In genomic region chr15:72340366-72340765, GRCh38 we compare ENCODE assay signal across 18 cellular contexts. TPM values are rescaled to one million over a fixed set of nuclear protein-coding genes. Genes with fewer than 3 reads are reported as not detected.
A peak's percentile ranks its signal among the peaks of the same experiment; 100 is the strongest.
DNase-seq lines count a peak whose midpoint lies in the region; ATAC-seq, FAIRE-seq and TF ChIP-seq lines count a peak whose summit lies in the region.
"Had no signal": no experiment of that assay in that cellular context is flagged by ENCODE, and none has a peak within 500 bp of the region (broad histone marks: within the 10 kb centered on the region; RNA-seq: fewer than 3 reads in every experiment).

No MANE protein-coding gene starts in this region.

- peaks cover 37% of the 10 kb centered on the region for H3K4me1 Mint-ChIP-seq in HFFc6 (ENCODE audit: low read depth)
- no peaks in the 10 kb centered on the region for H3K4me1 Mint-ChIP-seq in activated T-helper 17 cell treated with anti-CD3 and anti-CD28 coated beads, Interleukin-2, amount 50 U/mL, for 72 hours
- H3K4me1 Mint-ChIP-seq: activated CD4-positive, alpha-beta T cell treated with anti-CD3 and anti-CD28 coated beads for 36 hours had no signal

- H3K9me3 ChIP-seq in smooth muscle cell (replicated peaks; ENCODE audit: low read depth): no peaks in the 10 kb centered on the region
- H3K9me3 ChIP-seq: adrenal gland, gastrocnemius medialis, thoracic aorta had no signal

- no peaks in the 10 kb centered on the region for H3K79me2 ChIP-seq in smooth muscle cell (ENCODE audit: low read depth)

- peak overlapping the region; percentile 66; the same call in 1 of the 2 replicates for H3K4me3 Mint-ChIP-seq in HFFc6
- no peak overlapping the region for H3K4me3 Mint-ChIP-seq in activated T-helper 17 cell treated with anti-CD3 and anti-CD28 coated beads, Interleukin-2, amount 50 U/mL, for 72 hours
- H3K4me3 Mint-ChIP-seq: activated CD4-positive, alpha-beta T cell treated with anti-CD3 and anti-CD28 coated beads for 36 hours; mesothelial cell of epicardium; T-helper 2 cell treated with Interferon-gamma antibody and Interleukin-4, amounts not matched to agents 5 μg/mL and 100 μg/mL, for 36 hours had no signal

- no peak for ATAC-seq in activated T-helper 17 cell treated with anti-CD3 and anti-CD28 coated beads, Interleukin-2, amount 50 U/mL, for 72 hours (replicated peaks)
- ATAC-seq in GM21786 (IDR thresholded peaks at IDR 0.05; ENCODE audit: unreplicated experiment): no peak
- ATAC-seq: activated CD4-positive, alpha-beta T cell treated with anti-CD3 and anti-CD28 coated beads for 36 hours; gastrocnemius medialis; GM12878 had no signal

- H3K4me3 ChIP-seq in smooth muscle cell (no peak overlapping the region), H7 (ENCODE audit: insufficient read depth, low read depth, low read length) (no peak overlapping the region)
- H3K4me3 ChIP-seq: adrenal gland, gastrocnemius medialis, GM12878, thoracic aorta had no signal

- no peaks in the 10 kb centered on the region for H3K9me3 Mint-ChIP-seq in HFFc6
- H3K9me3 Mint-ChIP-seq in activated T-helper 17 cell treated with anti-CD3 and anti-CD28 coated beads, Interleukin-2, amount 50 U/mL, for 72 hours: no peaks in the 10 kb centered on the region
- H3K9me3 Mint-ChIP-seq: mesothelial cell of epicardium; T-helper 2 cell treated with Interferon-gamma antibody and Interleukin-4, amounts not matched to agents 5 μg/mL and 100 μg/mL, for 36 hours had no signal

- no peak overlapping the region for H3K4me2 ChIP-seq in smooth muscle cell

- peak overlapping the region; percentile 28 for H3K27ac ChIP-seq in smooth muscle cell (ENCODE audit: low read depth)
- H3K27ac ChIP-seq: gastrocnemius medialis, thoracic aorta had no signal

- H3K27ac Mint-ChIP-seq in HFFc6: peak overlapping the region; percentile 92
- peak overlapping the region; percentile 3 for H3K27ac Mint-ChIP-seq in activated T-helper 17 cell treated with anti-CD3 and anti-CD28 coated beads, Interleukin-2, amount 50 U/mL, for 72 hours
- H3K27ac Mint-ChIP-seq: activated CD4-positive, alpha-beta T cell treated with anti-CD3 and anti-CD28 coated beads for 36 hours; T-helper 2 cell treated with Interferon-gamma antibody and Interleukin-4, amounts not matched to agents 5 μg/mL and 100 μg/mL, for 36 hours had no signal

- peak; percentile 25 for DNase-seq in HFFc6
- peak; percentile 37 for DNase-seq in fibroblast of peridontal ligament (ENCODE audit: extremely low read depth)
- DNase-seq in smooth muscle cell (lab: John Stamatoyannopoulos, UW; ENCODE audit: unreplicated experiment): no peak
- no peak for DNase-seq in frontal cortex (ENCODE audit: low spot score in 2 of 2)
- no peak for DNase-seq in NOMO-1 treated with DMSO at 0.1 percent for 48 hours (lab: John Stamatoyannopoulos, UW; ENCODE audit: unreplicated experiment)
- no peak for DNase-seq in H7
- DNase-seq: activated CD4-positive, alpha-beta T cell treated with anti-CD3 and anti-CD28 coated beads for 36 hours; activated T-cell treated with anti-CD3 and anti-CD28 coated beads, Interleukin-2, amount 50 U/mL, for 1 hour; C1 segment of cervical spinal cord; gastrocnemius medialis had no signal

- H3K9ac ChIP-seq in smooth muscle cell (ENCODE audit: low read depth): no peak overlapping the region

- WGBS in smooth muscle cell (ENCODE audit: low lambda C conversion rate): 100% methylated on average over 1 of the region's 1 CpG

- H3K36me3 ChIP-seq in smooth muscle cell (ENCODE audit: low read depth) (peaks cover under 1% of the 10 kb centered on the region), H7 (replicated peaks; ENCODE audit: control insufficient read depth, insufficient read depth, low read length) (peaks cover 4% of the 10 kb centered on the region)

- no peaks in the 10 kb centered on the region for H3F3A ChIP-seq in smooth muscle cell (ENCODE audit: low read depth)

- TF ChIP-seq CTCF in HFFc6 (IDR thresholded peaks at IDR 0.05) (no peak), smooth muscle cell (IDR thresholded peaks at IDR 0.05; ENCODE audit: borderline replicate concordance, insufficient read depth, poor library complexity, severe bottlenecking) (no peak)

- H3K27me3 ChIP-seq in smooth muscle cell (ENCODE audit: low read depth) (no peaks in the 10 kb centered on the region), H7 (ENCODE audit: control insufficient read depth, insufficient read depth, low read length) (no peaks in the 10 kb centered on the region)
- H3K27me3 ChIP-seq: adrenal gland, gastrocnemius medialis had no signal

- H3K36me3 Mint-ChIP-seq in HFFc6 (ENCODE audit: low read depth): peaks cover 2% of the 10 kb centered on the region; the same call in 1 of the 2 replicates
- peaks cover 49% of the 10 kb centered on the region for H3K36me3 Mint-ChIP-seq in activated T-helper 17 cell treated with anti-CD3 and anti-CD28 coated beads, Interleukin-2, amount 50 U/mL, for 72 hours (ENCODE audit: low read depth)

- peaks cover 1% of the 10 kb centered on the region for H3K27me3 Mint-ChIP-seq in HFFc6 (ENCODE audit: insufficient read depth)
- H3K27me3 Mint-ChIP-seq in activated T-helper 17 cell treated with anti-CD3 and anti-CD28 coated beads, Interleukin-2, amount 50 U/mL, for 72 hours: no peaks in the 10 kb centered on the region
- H3K27me3 Mint-ChIP-seq: activated CD4-positive, alpha-beta T cell treated with anti-CD3 and anti-CD28 coated beads for 36 hours had no signal

- H2AFZ ChIP-seq in smooth muscle cell (ENCODE audit: low read depth): no peak overlapping the region

- FAIRE-seq in frontal cortex (lab: Jason Lieb, UNC): no peak
- FAIRE-seq: colon, GM12878 had no signal

- H4K20me1 ChIP-seq in smooth muscle cell (ENCODE audit: low read depth): no peaks in the 10 kb centered on the region

- H3K4me1 ChIP-seq in smooth muscle cell (ENCODE audit: low read depth): no peaks in the 10 kb centered on the region
- H3K4me1 ChIP-seq: gastrocnemius medialis had no signal

RNA-seq across cellular contexts. Expression of gene CELF6, which starts 20.4 kb away (rescaled TPM):
- total RNA-seq in HFFc6 (2021; fragmentation: NEBNext Ultra II Directional; extraction: Animal tissue kit (Norgen Biotek cat#: 25700)): under 1 TPM in 4 of 6 experiments, not detected in 2; 0.11 to 0.14 (median 0.12) TPM
- total RNA-seq in activated T-helper 17 cell treated with anti-CD3 and anti-CD28 coated beads, Interleukin-2, amount 50 U/mL, for 72 hours: 1 to 10 TPM in 1 of 2 donors, under 1 TPM in 1; 0.52 to 1.0 TPM
- 0.81 and 1.9 TPM in 2 replicates for total RNA-seq in smooth muscle cell
- 0.19 and 0.43 TPM in 2 replicates for polyA plus RNA-seq in smooth muscle cell
- total RNA-seq in frontal cortex: 11.4 TPM
- total RNA-seq in H7 (2014; rRNA removed; shearing (Covaris generic)): 0.21 TPM in 1 of 2 replicates, not detected in the other

RNA-seq across cellular contexts. Expression of gene HEXA, which starts 35.4 kb away (rescaled TPM):
- total RNA-seq in HFFc6 (2021; fragmentation: NEBNext Ultra II Directional; extraction: Animal tissue kit (Norgen Biotek cat#: 25700)): 10 to 100 TPM; 83.3 to 98.0 (median 88.3) TPM
- total RNA-seq in activated T-helper 17 cell treated with anti-CD3 and anti-CD28 coated beads, Interleukin-2, amount 50 U/mL, for 72 hours: 10 to 100 TPM; 83.1 to 86.2 TPM
- total RNA-seq in smooth muscle cell (77.4 and 103 TPM in 2 replicates), frontal cortex (30.6 TPM)
- polyA plus RNA-seq in smooth muscle cell: 139 and 155 TPM in 2 replicates
- total RNA-seq in H7 (2014; rRNA removed; shearing (Covaris generic)): 52.5 and 54.2 TPM in 2 replicates

RNA-seq across cellular contexts. Expression of gene TMEM202, which starts 57.7 kb away (rescaled TPM):
- not detected for total RNA-seq in HFFc6 (2021; fragmentation: NEBNext Ultra II Directional; extraction: Animal tissue kit (Norgen Biotek cat#: 25700))
- total RNA-seq in activated T-helper 17 cell treated with anti-CD3 and anti-CD28 coated beads, Interleukin-2, amount 50 U/mL, for 72 hours: not detected
- total RNA-seq in smooth muscle cell: not detected in 2 replicates
- not detected in 2 replicates for polyA plus RNA-seq in smooth muscle cell
- total RNA-seq in frontal cortex: not detected
- not detected in 2 replicates for total RNA-seq in H7 (2014; rRNA removed; shearing (Covaris generic))
- total RNA-seq: activated CD4-positive, alpha-beta T cell treated with anti-CD3 and anti-CD28 coated beads for 36 hours; adrenal gland; gastrocnemius medialis; GM12878; mesothelial cell of epicardium; thoracic aorta had no signal
- polyA plus RNA-seq: adrenal gland, GM12878 had no signal

Comparison
In these comparisons a context has a peak if more than half of its experiments do, and no peak if none do; other contexts are left out.
1. DNase-seq: peak in HFFc6 (single experiment) and fibroblast of peridontal ligament (single experiment); none in smooth muscle cell (single experiment), frontal cortex (0 of 2), NOMO-1 treated with DMSO at 0.1 percent for 48 hours (single experiment) and H7 (single experiment).